In genomic region chr5:30620481-30621085, GRCh38 we compare ENCODE assay signal across 34 cellular contexts.
"Had no signal": no experiment of that assay in that cellular context is flagged by ENCODE, and none has a peak within 500 bp of the region (broad histone marks: within the 10 kb centered on the region; RNA-seq: fewer than 3 reads in every experiment).

No MANE protein-coding gene starts in this region.

- H3K27me3 Mint-ChIP-seq: activated CD4-positive, alpha-beta memory T cell treated with anti-CD3 and anti-CD28 coated beads, Interleukin-2, amount 10 ng/mL, durations not matched to agents 7 days and 5 days; activated CD8-positive, alpha-beta memory T cell treated with anti-CD3 and anti-CD28 coated beads, Interleukin-2, amount 10 ng/mL, durations not matched to agents 7 days and 5 days; activated naive CD4-positive, alpha-beta T cell treated with anti-CD3 and anti-CD28 coated beads, Interleukin-2, amount 10 ng/mL, durations not matched to agents 7 days and 5 days; activated naive CD8-positive, alpha-beta T cell had no signal

- ATAC-seq: activated CD8-positive, alpha-beta memory T cell treated with anti-CD3 and anti-CD28 coated beads, Interleukin-2, amount 10 ng/mL, durations not matched to agents 7 days and 5 days had no signal

- H3K36me3 Mint-ChIP-seq: activated CD8-positive, alpha-beta memory T cell treated with anti-CD3 and anti-CD28 coated beads, Interleukin-2, amount 10 ng/mL, durations not matched to agents 7 days and 5 days; activated naive CD4-positive, alpha-beta T cell treated with anti-CD3 and anti-CD28 coated beads, Interleukin-2, amount 10 ng/mL, durations not matched to agents 7 days and 5 days; activated naive CD8-positive, alpha-beta T cell had no signal

- H3K27ac ChIP-seq: brain microvascular endothelial cell, VCaP had no signal

- H3K27me3 ChIP-seq: brain microvascular endothelial cell had no signal

- DNase-seq: activated CD4-positive, alpha-beta memory T cell treated with anti-CD3 and anti-CD28 coated beads, Interleukin-2, amount 10 ng/mL, durations not matched to agents 7 days and 5 days; activated CD4-positive, alpha-beta T cell treated with anti-CD3 and anti-CD28 coated beads for 1 hour; activated CD4-positive, alpha-beta T cell treated with anti-CD3 and anti-CD28 coated beads for 48 hours; activated CD4-positive, CD25-positive, alpha-beta regulatory T cell; activated CD8-positive, alpha-beta memory T cell treated with anti-CD3 and anti-CD28 coated beads for 24 hours; activated CD8-positive, alpha-beta memory T cell treated with anti-CD3 and anti-CD28 coated beads, Interleukin-2, amount 10 ng/mL, durations not matched to agents 7 days and 5 days; activated CD8-positive, alpha-beta memory T cell treated with anti-CD3 and anti-CD28 coated beads, Interleukin-2, amount 50 U/mL, for 48 hours; activated effector memory CD4-positive, alpha-beta T cell treated with Interleukin-2 at 50 U/mL for 16 hours; activated naive CD4-positive, alpha-beta T cell treated with anti-CD3 and anti-CD28 coated beads, Interleukin-2, amount 10 ng/mL, durations not matched to agents 7 days and 5 days; activated T-cell treated with anti-CD3 and anti-CD28 coated beads, Interleukin-2, amount 50 U/mL, for 48 hours; amniotic stem cell; aorta; brain microvascular endothelial cell; central memory CD4-positive, alpha-beta T cell; Karpas-422; KBM-7; NCI-H1048; NCI-H1105 treated with DMSO at 0.1 percent for 48 hours; NCI-H1436; NCI-H1694; NCI-H1930; NCI-H2081 treated with DMSO at 0.1 percent for 48 hours; NCI-H510A; NCI-H526; NCI-H748 treated with DMSO at 0.1 percent for 48 hours; NK-92 treated with Interleukin-12 subunit alpha and Interleukin-12 subunit beta, amount 100 ng/mL, for 24 hours; OCI-M1; Right ventricle myocardium superior; SW 1271; T-helper 1 cell; T-helper 2 cell; T-helper 9 cell had no signal

- H3K4me1 Mint-ChIP-seq: activated CD4-positive, alpha-beta memory T cell treated with anti-CD3 and anti-CD28 coated beads, Interleukin-2, amount 10 ng/mL, durations not matched to agents 7 days and 5 days; activated CD8-positive, alpha-beta memory T cell treated with anti-CD3 and anti-CD28 coated beads, Interleukin-2, amount 10 ng/mL, durations not matched to agents 7 days and 5 days; activated naive CD4-positive, alpha-beta T cell treated with anti-CD3 and anti-CD28 coated beads, Interleukin-2, amount 10 ng/mL, durations not matched to agents 7 days and 5 days had no signal

- H3K4me3 Mint-ChIP-seq: activated CD4-positive, alpha-beta memory T cell treated with anti-CD3 and anti-CD28 coated beads, Interleukin-2, amount 10 ng/mL, durations not matched to agents 7 days and 5 days; activated CD8-positive, alpha-beta memory T cell treated with anti-CD3 and anti-CD28 coated beads, Interleukin-2, amount 10 ng/mL, durations not matched to agents 7 days and 5 days; activated naive CD4-positive, alpha-beta T cell treated with anti-CD3 and anti-CD28 coated beads, Interleukin-2, amount 10 ng/mL, durations not matched to agents 7 days and 5 days; activated naive CD8-positive, alpha-beta T cell had no signal

- H3K36me3 ChIP-seq: brain microvascular endothelial cell had no signal

- H3K27ac Mint-ChIP-seq: activated CD4-positive, alpha-beta memory T cell treated with anti-CD3 and anti-CD28 coated beads, Interleukin-2, amount 10 ng/mL, durations not matched to agents 7 days and 5 days; activated CD8-positive, alpha-beta memory T cell treated with anti-CD3 and anti-CD28 coated beads, Interleukin-2, amount 10 ng/mL, durations not matched to agents 7 days and 5 days; activated naive CD4-positive, alpha-beta T cell treated with anti-CD3 and anti-CD28 coated beads, Interleukin-2, amount 10 ng/mL, durations not matched to agents 7 days and 5 days; activated naive CD8-positive, alpha-beta T cell had no signal
